ENCODE assay signal across 15 cellular contexts in the genomic region with DNA sequence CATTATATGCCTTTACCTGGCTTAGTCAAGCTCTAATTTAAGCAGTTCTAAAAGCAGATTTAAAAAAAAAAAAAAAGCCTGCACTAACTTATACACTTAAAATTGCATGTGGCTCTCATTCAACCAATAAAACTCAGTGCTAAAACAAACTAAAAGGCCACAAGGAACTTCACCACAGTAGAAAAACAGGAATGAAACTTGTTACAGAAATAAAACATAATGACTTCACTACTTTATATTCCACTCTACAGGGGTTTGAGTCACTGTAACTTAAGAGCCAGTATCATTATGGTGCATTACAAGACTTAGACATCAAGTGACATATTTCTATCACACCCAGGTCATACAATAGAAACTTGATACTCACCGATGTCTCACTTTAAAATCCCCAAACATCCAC. TPM values are rescaled to one million over a fixed set of nuclear protein-coding genes. Genes with fewer than 3 reads are reported as not detected.
DNase-seq lines count a peak whose midpoint lies in the region; ATAC-seq, FAIRE-seq and TF ChIP-seq lines count a peak whose summit lies in the region.
"Had no signal": no experiment of that assay in that cellular context is flagged by ENCODE, and none has a peak within 500 bp of the region (broad histone marks: within the 10 kb centered on the region; RNA-seq: fewer than 3 reads in every experiment).

No MANE protein-coding gene starts in this region.

- H3K27ac ChIP-seq in GM23248, result no peak overlapping the region
- H3K27ac ChIP-seq: colonic mucosa, thyroid gland had no signal

- H3K4me3 ChIP-seq in GM23248, result no peak overlapping the region
- H3K4me3 ChIP-seq: colonic mucosa, thyroid gland had no signal

- intact Hi-C loops in Calu3 (cut with micrococcal nuclease; ENCODE audit: unreplicated experiment), result no loop called here

- H3K4me1 ChIP-seq in GM23248 (ENCODE audit: insufficient read depth), result no peaks in the 10 kb centered on the region
- H3K4me1 ChIP-seq: colonic mucosa, thyroid gland had no signal

- no peaks in the 10 kb centered on the region for H3K27me3 Mint-ChIP-seq in Calu3 (ENCODE audit: unreplicated experiment)

- no peak overlapping the region for H3K4me2 ChIP-seq in GM23248 (ENCODE audit: unreplicated experiment)

- TF ChIP-seq CTCF in Calu3 (IDR thresholded peaks at IDR 0.05; ENCODE audit: unreplicated experiment), result no peak

- H3K36me3 ChIP-seq in GM23248 (ENCODE audit: low read depth), result no peaks in the 10 kb centered on the region
- H3K36me3 ChIP-seq: colonic mucosa, thyroid gland had no signal

- no TSS peak for BruUV-seq in Calu3 (replicated peaks; lab: Mats Ljungman, UMichigan)

- H3K27me3 ChIP-seq in GM23248 (replicated peaks; ENCODE audit: insufficient read depth), result no peaks in the 10 kb centered on the region
- H3K27me3 ChIP-seq: colonic mucosa, thyroid gland had no signal

- H2AFZ ChIP-seq in GM23248, result no peak overlapping the region

- WGBS in GM23248 (ENCODE audit: low coverage in 1 of 2, low lambda C conversion rate in 2 of 2, missing lambda C conversion rate in 2 of 2), 2 experiments, result 22 to 45% methylated on average over 1 of the region's 1 CpG

- H3K9me2 ChIP-seq in GM23248 (ENCODE audit: insufficient read depth), result no peaks in the 10 kb centered on the region

- H3F3A ChIP-seq in GM23248 (ENCODE audit: insufficient read depth), result no peaks in the 10 kb centered on the region

- no peak overlapping the region for H3K9ac ChIP-seq in GM23248

- CTCF ChIA-PET in Calu3 (lab: Charles Lee), result interaction anchor here (0.6 kb wide), 2 partner anchors 10 to 104 kb away, joined by 3 to 5 read pairs; no protein-coding TSS in a partner anchor

- no peaks in the 10 kb centered on the region for H3K79me2 ChIP-seq in GM23248 (ENCODE audit: insufficient read depth)

- H4K20me1 ChIP-seq in GM23248 (ENCODE audit: insufficient read depth), result no peaks in the 10 kb centered on the region

- H3K27ac Mint-ChIP-seq in Calu3 (ENCODE audit: unreplicated experiment), result peak overlapping the region; percentile 84

- in situ Hi-C loops in GM23248 (cut with MboI), result no loop called here

- DNase-seq in Calu3 (no peak), astrocyte of the hippocampus (ENCODE audit: low read depth, low spot score) (peak; percentile 49), GM12892 (ENCODE audit: insufficient read length) (no peak), RKO (ENCODE audit: low spot score) (no peak), NCI-H187 (lab: John Stamatoyannopoulos, UW) (no peak), GM23248 (no peak)
- DNase-seq: activated CD4-positive, alpha-beta T cell treated with anti-CD3 and anti-CD28 coated beads for 48 hours; colonic mucosa; thyroid gland had no signal

- peaks cover 7% of the 10 kb centered on the region for H3K36me3 Mint-ChIP-seq in Calu3 (ENCODE audit: insufficient read depth, unreplicated experiment)

- peaks cover 3% of the 10 kb centered on the region for H3K9me3 Mint-ChIP-seq in Calu3 (ENCODE audit: low read depth, unreplicated experiment)

- TF ChIP-seq POLR2A in GM12892 (IDR thresholded peaks at IDR 0.05; ENCODE audit: low read depth, low read length), result no peak

- no peak overlapping the region for H3K4me3 Mint-ChIP-seq in Calu3 (ENCODE audit: low read depth, unreplicated experiment)

- no peak for FAIRE-seq in GM12892 (lab: Jason Lieb, UNC)
- FAIRE-seq: H1 had no signal

- ATAC-seq in GM18870 (IDR thresholded peaks at IDR 0.05; ENCODE audit: unreplicated experiment) (peak; percentile 40), HG03196 (IDR thresholded peaks at IDR 0.05; ENCODE audit: unreplicated experiment) (peak; percentile 52)

- peaks cover 62% of the 10 kb centered on the region for H3K4me1 Mint-ChIP-seq in Calu3 (ENCODE audit: low read depth, unreplicated experiment)

- no peaks in the 10 kb centered on the region for H3K9me3 ChIP-seq in GM23248 (ENCODE audit: low read depth)
- H3K9me3 ChIP-seq: colonic mucosa, thyroid gland had no signal

RNA-seq across cellular contexts. Expression of a gene that starts 11.1 kb away (rescaled TPM):
- total RNA-seq in Calu3 (2022), result not detected in 2 replicates
- not detected for polyA plus RNA-seq in GM12892 (2012; ENCODE audit: missing spikeins)
- not detected in 2 replicates for total RNA-seq in GM23248 (2014; rRNA removed; shearing (Covaris generic))
- not detected in 2 replicates for polyA plus RNA-seq in GM23248 (2016; fragmentation: Nextera tagmentation; extraction: Ambion mirVana)
- total RNA-seq: mesenteric fat pad, OCI-LY7, osteocyte, thyroid gland had no signal
